Comparison of ENCODE assay signal across 15 cellular contexts in the genomic region with DNA sequence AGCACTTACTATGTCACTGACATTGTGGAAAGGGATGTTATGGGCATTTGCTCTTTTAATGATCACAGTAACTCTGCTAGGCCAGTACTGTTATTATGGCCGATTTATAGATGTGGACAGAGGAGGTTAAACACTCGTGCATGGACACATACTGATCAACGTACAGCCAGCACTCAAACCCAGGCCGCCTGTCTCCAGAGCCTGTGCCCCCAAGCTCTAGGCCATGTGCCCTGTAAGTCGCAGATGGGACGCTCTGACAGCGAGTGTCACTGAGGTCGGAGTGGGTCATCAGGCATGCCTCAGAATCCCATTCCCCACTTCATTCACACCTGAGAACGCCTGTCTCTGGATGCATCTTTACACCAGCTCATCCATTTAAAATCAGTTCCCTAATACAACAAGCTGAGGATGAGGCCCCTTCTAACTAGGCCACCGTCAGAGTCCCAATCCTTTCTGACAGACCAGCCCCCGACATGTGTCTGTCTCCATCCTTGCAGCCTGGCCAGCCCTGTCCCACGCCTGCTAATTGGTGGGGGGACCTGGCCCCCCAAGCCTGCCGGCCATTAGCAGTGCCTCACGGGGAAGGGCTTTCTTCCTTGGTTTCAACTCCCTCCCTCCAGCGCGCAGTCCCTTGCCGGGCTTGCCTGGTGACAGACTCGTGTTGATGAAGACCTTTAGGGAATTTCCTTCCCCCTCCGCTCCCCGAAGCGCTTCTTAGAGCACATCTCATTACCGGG.
DNase-seq lines count a peak whose midpoint lies in the region; ATAC-seq, FAIRE-seq and TF ChIP-seq lines count a peak whose summit lies in the region.
"Had no signal": no experiment of that assay in that cellular context is flagged by ENCODE, and none has a peak within 500 bp of the region (broad histone marks: within the 10 kb centered on the region; RNA-seq: fewer than 3 reads in every experiment).

No MANE protein-coding gene starts in this region.

- intact Hi-C loops in IMR-90 (cut with micrococcal nuclease) = loop anchor here (10.0 kb wide), 2 partner anchors 183 to 283 kb away; no protein-coding TSS in a partner anchor
- intact Hi-C loops in K562 (cut with micrococcal nuclease) = no loop called here
- intact Hi-C loops in aorta (cut with DNase I) = no loop called here

- H3K27ac Mint-ChIP-seq in nephron progenitor cell = peak overlapping the region; percentile 59
- H3K27ac Mint-ChIP-seq: CD14-positive monocyte; CD8-positive, alpha-beta T cell; IgD-negative memory B cell had no signal

- H3K27ac ChIP-seq in IMR-90 (ENCODE audit: insufficient read depth, low read length) (no peak overlapping the region), K562 (ENCODE audit: extremely low read depth, low read depth, low read length) (no peak overlapping the region), aorta (ENCODE audit: low read depth in 1 of 2, low read length in 2 of 2) (no peak overlapping the region)
- H3K27ac ChIP-seq: A549, GM23248 had no signal

- in situ Hi-C loops in IMR-90 (cut with MboI; ENCODE audit: low sequenced_read_pairs) = no loop called here
- in situ Hi-C loops in K562 (cut with MboI) = no loop called here

- H2AFZ ChIP-seq in IMR-90 (replicated peaks; ENCODE audit: low read length, poor library complexity) = no peak overlapping the region
- no peak overlapping the region for H2AFZ ChIP-seq in K562 (ENCODE audit: low read depth, low read length)
- H2AFZ ChIP-seq: GM23248 had no signal

- H3K4me1 ChIP-seq in IMR-90 (ENCODE audit: control insufficient read depth, insufficient read depth, low read length) = no peaks in the 10 kb centered on the region
- H3K4me1 ChIP-seq in K562 (replicated peaks in 1 of 2; ENCODE audit: control insufficient read depth in 2 of 2, insufficient read depth in 2 of 2, low read length in 2 of 2) = peaks cover 0 to 4% of the 10 kb centered on the region in 2 experiments; a peak in 1 of 5 replicates
- no peaks in the 10 kb centered on the region for H3K4me1 ChIP-seq in aorta (ENCODE audit: control insufficient read depth in 1 of 2, insufficient read depth in 2 of 2, low read length in 2 of 2)
- H3K4me1 ChIP-seq: A549, Caco-2 had no signal

- H2AK9ac ChIP-seq in IMR-90 (replicated peaks; ENCODE audit: low read depth, low read length, poor library complexity) = peak overlapping the region; percentile 7

- no peaks in the 10 kb centered on the region for H4K20me1 ChIP-seq in IMR-90 (ENCODE audit: insufficient read depth, low read length)
- H4K20me1 ChIP-seq in K562 (replicated peaks; ENCODE audit: control insufficient read depth, insufficient read depth, low read length) = no peaks in the 10 kb centered on the region

- no peak overlapping the region for H2BK15ac ChIP-seq in IMR-90 (ENCODE audit: low read depth, low read length)

- H3K23ac ChIP-seq in IMR-90 (ENCODE audit: low read depth, low read length) = no peak overlapping the region

- DNase-seq in IMR-90 = no peak
- no peak for DNase-seq in K562 (ENCODE audit: extremely low read depth in 1 of 4, low spot score in 3 of 4)
- DNase-seq in nephron progenitor cell = no peak
- peak; percentile 83 for DNase-seq in retina
- DNase-seq in aorta = no peak
- DNase-seq in NCI-H1417 (lab: John Stamatoyannopoulos, UW) = no peak
- DNase-seq: Caco-2; CD8-positive, alpha-beta T cell; DMS53; GM23248 had no signal

- H2BK120ac ChIP-seq in IMR-90 (ENCODE audit: low read depth, low read length) = no peak overlapping the region

- H3K4me1 Mint-ChIP-seq in nephron progenitor cell = peaks cover 54% of the 10 kb centered on the region
- H3K4me1 Mint-ChIP-seq: CD14-positive monocyte had no signal

- H3K27me3 ChIP-seq in IMR-90 (ENCODE audit: control insufficient read depth, insufficient read depth, low read length) (no peaks in the 10 kb centered on the region; the same call in 1 of the 2 replicates), K562 (ENCODE audit: control insufficient read depth in 2 of 2, insufficient read depth in 2 of 2, low read length in 2 of 2) (peaks cover 31 to 55% of the 10 kb centered on the region in 2 experiments; a peak in 4 of 5 replicates), aorta (ENCODE audit: control insufficient read depth in 1 of 2, insufficient read depth in 2 of 2, low read length in 1 of 2) (no peaks in the 10 kb centered on the region)

- CTCF ChIA-PET in IMR-90 (lab: Yijun Ruan, JAX) = interaction anchor here (0.6 kb wide), 1 partner anchor 140 kb away, joined by 4 read pairs; no protein-coding TSS in a partner anchor
- CTCF ChIA-PET in K562 (lab: Yijun Ruan, JAX; ENCODE audit: low intra/inter-chr PET ratio) = no interaction called here

- H3K79me1 ChIP-seq in IMR-90 (ENCODE audit: low read depth in 1 of 2, low read length in 2 of 2) = no peaks in the 10 kb centered on the region

- BruUV-seq in IMR-90 (replicated peaks; lab: Mats Ljungman, UMichigan) (no TSS peak), K562 (replicated peaks; lab: Mats Ljungman, UMichigan) (no TSS peak)

- dilution Hi-C loops in IMR-90 (cut with HindIII; ENCODE audit: low sequenced_read_pairs, unreplicated experiment) = no loop called here

- H3K4ac ChIP-seq in IMR-90 (ENCODE audit: low read depth, low read length) = no peak overlapping the region

- peaks cover 49% of the 10 kb centered on the region for H3K36me3 Mint-ChIP-seq in nephron progenitor cell (ENCODE audit: low read depth)
- H3K36me3 Mint-ChIP-seq: CD14-positive monocyte; CD8-positive, alpha-beta T cell; IgD-negative memory B cell had no signal

- TF ChIP-seq CTCF in IMR-90 (conservative IDR thresholded peaks at IDR 0.05; ENCODE audit: low read depth, low read length) (no peak), K562 (IDR thresholded peaks at IDR 0.05 in 2 of 3, conservative IDR thresholded peaks at IDR 0.05 in 1 of 3; ENCODE audit: insufficient read depth in 2 of 3, low read depth in 1 of 3, low read length in 3 of 3) (no peak), nephron progenitor cell (IDR thresholded peaks at IDR 0.05) (no peak)

- H3K9me3 ChIP-seq in IMR-90 (ENCODE audit: control insufficient read depth, insufficient read depth, low read length) (no peaks in the 10 kb centered on the region), K562 (replicated peaks; ENCODE audit: control insufficient read depth, insufficient read depth, low read depth, low read length) (no peaks in the 10 kb centered on the region), aorta (ENCODE audit: control insufficient read depth, low read length) (peaks cover 2% of the 10 kb centered on the region)
- H3K9me3 ChIP-seq: A549 had no signal

- FAIRE-seq in K562 (lab: Jason Lieb, UNC) = no peak
- FAIRE-seq: A549, H54 had no signal

- 85% methylated on average over 11 of the region's 22 CpGs; no CpG with 5 or more reads in 1 of the 2 experiments for WGBS in IMR-90 (ENCODE audit: extremely low coverage in 2 of 2, insufficient read length in 1 of 2), 2 experiments
- WGBS in K562 (ENCODE audit: insufficient coverage, low coverage, missing lambda C conversion rate) = 7% methylated on average over 22 of the region's 22 CpGs
- WGBS in aorta, 2 donors = 60 to 77% methylated on average over 22 of the region's 22 CpGs

- no peak overlapping the region for H4K8ac ChIP-seq in IMR-90 (ENCODE audit: low read depth in 2 of 2, low read length in 2 of 2)

- no peaks in the 10 kb centered on the region for H3K79me2 ChIP-seq in K562 (ENCODE audit: control insufficient read depth, insufficient read depth, low read length)

- TF ChIP-seq EP300 in K562 (IDR thresholded peaks at IDR 0.05; ENCODE audit: low read length) = no peak

- ATAC-seq in IMR-90 (ENCODE audit: low read depth) = no peak
- ATAC-seq in K562 = peak; percentile 51; the same call in 2 of the 3 replicates
- ATAC-seq in aorta (ENCODE audit: low FRiP score) = no peak
- ATAC-seq in HG03280 (IDR thresholded peaks at IDR 0.05; ENCODE audit: unreplicated experiment) = no peak
- ATAC-seq: A549; CD8-positive, alpha-beta T cell had no signal

- no peak overlapping the region; the same call in 1 of the 2 replicates for H3K18ac ChIP-seq in IMR-90 (ENCODE audit: low read depth, low read length)

- TF ChIP-seq POLR2A in IMR-90 (IDR thresholded peaks at IDR 0.05; ENCODE audit: low read depth, low read length) (no peak), K562 (conservative IDR thresholded peaks at IDR 0.05) (no peak)

- no peak overlapping the region for H3K14ac ChIP-seq in IMR-90 (replicated peaks; ENCODE audit: low read depth, low read length)

- H2BK20ac ChIP-seq in IMR-90 (ENCODE audit: low read depth, low read length) = no peak overlapping the region

- H3K36me3 ChIP-seq in IMR-90 (ENCODE audit: control insufficient read depth, insufficient read depth, low read length) (no peaks in the 10 kb centered on the region), K562 (ENCODE audit: control insufficient read depth, insufficient read depth, low read length) (no peaks in the 10 kb centered on the region), aorta (ENCODE audit: control insufficient read depth in 1 of 2, insufficient read depth in 2 of 2, low read length in 1 of 2) (no peaks in the 10 kb centered on the region)

- H4K5ac ChIP-seq in IMR-90 (ENCODE audit: low read depth, low read length) = no peak overlapping the region

- peaks cover 29% of the 10 kb centered on the region for H3K9me3 Mint-ChIP-seq in nephron progenitor cell
- H3K9me3 Mint-ChIP-seq: CD8-positive, alpha-beta T cell had no signal

- H2AK5ac ChIP-seq in IMR-90 (ENCODE audit: low read depth, low read length) = no peak overlapping the region

- TF ChIP-seq RAD21 in IMR-90 (IDR thresholded peaks at IDR 0.05; ENCODE audit: low read length) = no peak
- TF ChIP-seq RAD21 in K562 (CRISPR knock-in tag; conservative IDR thresholded peaks at IDR 0.05 in 1 of 2, IDR thresholded peaks at IDR 0.05 in 1 of 2) = no peak

- H3K4me2 ChIP-seq in IMR-90 (ENCODE audit: low read depth, low read length) (no peak overlapping the region), K562 (ENCODE audit: insufficient read depth, low read length) (no peak overlapping the region)
- H3K4me2 ChIP-seq: A549 had no signal

- H3K4me3 Mint-ChIP-seq in nephron progenitor cell = no peak overlapping the region
- H3K4me3 Mint-ChIP-seq: CD14-positive monocyte; CD8-positive, alpha-beta T cell; IgD-negative memory B cell had no signal

- H3K4me3 ChIP-seq in IMR-90 (ENCODE audit: insufficient read depth, low read depth, low read length) = no peak overlapping the region
- H3K4me3 ChIP-seq in K562 = no peak overlapping the region
- no peak overlapping the region for H3K4me3 ChIP-seq in aorta (ENCODE audit: low read length in 2 of 2)
- H3K4me3 ChIP-seq: A549, GM23248 had no signal

- H3K27me3 Mint-ChIP-seq in nephron progenitor cell (ENCODE audit: low read depth, poor library complexity) = no peaks in the 10 kb centered on the region
- H3K27me3 Mint-ChIP-seq: IgD-negative memory B cell had no signal

- no peak overlapping the region for H2BK5ac ChIP-seq in IMR-90 (ENCODE audit: low read depth, low read length, poor library complexity, severe bottlenecking)

- H3K56ac ChIP-seq in IMR-90 (ENCODE audit: extremely low read depth, insufficient read depth, low read length) = no peak overlapping the region

- H4K91ac ChIP-seq in IMR-90 (ENCODE audit: insufficient read depth, low read depth, low read length) = no peak overlapping the region

- no peak overlapping the region for H3K9ac ChIP-seq in IMR-90 (ENCODE audit: low read depth, low read length)
- H3K9ac ChIP-seq in K562 (ENCODE audit: insufficient read depth in 1 of 2, low read depth in 2 of 2, low read length in 2 of 2) = no peak overlapping the region
- H3K9ac ChIP-seq: GM23248 had no signal

- no peaks in the 10 kb centered on the region for H3K9me1 ChIP-seq in IMR-90 (ENCODE audit: insufficient read depth, low read length)
- no peaks in the 10 kb centered on the region for H3K9me1 ChIP-seq in K562 (ENCODE audit: control insufficient read depth, insufficient read depth, low read length)

- POLR2A ChIA-PET in IMR-90 (lab: Charles Lee; ENCODE audit: unreplicated experiment) (no interaction called here), K562 (lab: Yijun Ruan, JAX) (interaction anchor here (1.5 kb wide), 1 partner anchor 13 kb away, joined by 7 read pairs; no protein-coding TSS in a partner anchor)
